ENCODE assay signal across 12 cellular contexts in the genomic region with DNA sequence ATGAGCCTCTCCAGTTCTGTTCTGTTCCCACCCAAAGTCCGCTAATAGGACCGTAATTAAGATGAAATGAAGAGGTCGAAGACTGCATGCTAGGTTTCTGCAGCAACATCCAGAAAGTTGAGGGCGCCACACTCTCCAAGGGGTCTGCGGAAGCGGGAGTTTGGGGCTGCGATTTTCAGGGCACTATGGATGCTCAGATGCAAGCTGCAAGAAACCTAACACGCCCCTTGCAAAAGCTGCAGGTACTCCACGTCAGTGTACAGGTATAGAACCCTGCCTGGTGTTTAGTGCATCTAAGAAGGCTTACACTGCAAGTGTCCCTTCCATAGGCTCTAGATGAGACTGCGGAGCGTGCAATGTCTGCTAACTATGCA.
DNase-seq lines count a peak whose midpoint lies in the region; ATAC-seq and TF ChIP-seq lines count a peak whose summit lies in the region.
"Had no signal": no experiment of that assay in that cellular context is flagged by ENCODE, and none has a peak within 500 bp of the region (broad histone marks: within the 10 kb centered on the region; RNA-seq: fewer than 3 reads in every experiment).

No MANE protein-coding gene starts in this region.

- no peaks in the 10 kb centered on the region for H3K36me3 ChIP-seq in HEK293 (ENCODE audit: control insufficient read depth in 2 of 2, insufficient read depth in 1 of 2, low read length in 2 of 2)
- H3K36me3 ChIP-seq in effector memory CD4-positive, alpha-beta T cell (ENCODE audit: control insufficient read depth, insufficient read depth, low read length) = no peaks in the 10 kb centered on the region
- H3K36me3 ChIP-seq in neutrophil = no peaks in the 10 kb centered on the region
- H3K36me3 ChIP-seq: ascending aorta had no signal

- H3K4me3 ChIP-seq in HEK293 (ENCODE audit: low read depth, low read length) = peak overlapping the region; percentile 35
- peak overlapping the region; percentile 44 for H3K4me3 ChIP-seq in effector memory CD4-positive, alpha-beta T cell (ENCODE audit: insufficient read depth, low read depth, low read length, poor library complexity, severe bottlenecking)
- peak overlapping the region; percentile 29 to 35 for H3K4me3 ChIP-seq in neutrophil (ENCODE audit: low read depth in 1 of 2, low read length in 1 of 2)

- ATAC-seq in GM18861 (IDR thresholded peaks at IDR 0.05; ENCODE audit: unreplicated experiment) (no peak), HG03095 (IDR thresholded peaks at IDR 0.05; ENCODE audit: unreplicated experiment) (no peak)

- POLR2A ChIA-PET in HEK293 (lab: Yijun Ruan, JAX) = no interaction called here

- DNase-seq in NCI-H748 (lab: John Stamatoyannopoulos, UW; ENCODE audit: unreplicated experiment) = peak; percentile 35
- DNase-seq in NCI-H748 treated with DMSO at 0.1 percent for 48 hours (lab: John Stamatoyannopoulos, UW) = no peak
- DNase-seq in effector memory CD4-positive, alpha-beta T cell = no peak
- DNase-seq in NCI-H2029 treated with DMSO at 0.1 percent for 48 hours (lab: John Stamatoyannopoulos, UW) = no peak
- DNase-seq: EL; hypothalamus; stimulated activated CD4-positive, alpha-beta T cell treated with anti-CD3 and anti-CD28 coated beads, Interleukin-12 subunit alpha, Interleukin-12 subunit beta, amount 100 ng/mL, for 4 hours had no signal

- H3K9me3 ChIP-seq in HEK293 (ENCODE audit: control insufficient read depth, insufficient read depth, low read depth, low read length) (no peaks in the 10 kb centered on the region), neutrophil (no peaks in the 10 kb centered on the region)
- H3K9me3 ChIP-seq in effector memory CD4-positive, alpha-beta T cell (ENCODE audit: control insufficient read depth, low read length) = no peaks in the 10 kb centered on the region
- H3K9me3 ChIP-seq: ascending aorta had no signal

- H3K27ac ChIP-seq in HEK293 (ENCODE audit: extremely low read depth, low read depth, low read length) (no peak overlapping the region; the same call in 1 of the 2 replicates), neutrophil (no peak overlapping the region)
- H3K27ac ChIP-seq in effector memory CD4-positive, alpha-beta T cell (ENCODE audit: insufficient read depth, low read length, poor library complexity, severe bottlenecking) = no peak overlapping the region
- H3K27ac ChIP-seq: ascending aorta had no signal

- peaks cover 8% of the 10 kb centered on the region for H3K27me3 ChIP-seq in effector memory CD4-positive, alpha-beta T cell (replicated peaks; ENCODE audit: control insufficient read depth, insufficient read depth, low read length, poor library complexity, severe bottlenecking)
- peaks cover 62% of the 10 kb centered on the region for H3K27me3 ChIP-seq in neutrophil
- H3K27me3 ChIP-seq: ascending aorta had no signal

- H3K4me1 ChIP-seq in HEK293 (ENCODE audit: control insufficient read depth, insufficient read depth, low read length) = no peaks in the 10 kb centered on the region
- H3K4me1 ChIP-seq in effector memory CD4-positive, alpha-beta T cell (ENCODE audit: control insufficient read depth, insufficient read depth, low read length, poor library complexity, severe bottlenecking) = no peaks in the 10 kb centered on the region
- peaks cover 15 to 16% of the 10 kb centered on the region in 2 experiments for H3K4me1 ChIP-seq in neutrophil (ENCODE audit: control insufficient read depth in 1 of 2, insufficient read depth in 1 of 2, low read depth in 1 of 2, low read length in 1 of 2)
- H3K4me1 ChIP-seq: ascending aorta had no signal

- TF ChIP-seq CTCF in HEK293 (tag by site-specific recombination; IDR thresholded peaks at IDR 0.05) = no peak
- TF ChIP-seq CTCF in neutrophil (IDR thresholded peaks at IDR 0.05) = no peak

- CTCF ChIA-PET in HEK293 (lab: Yijun Ruan, JAX) = interaction anchor here (0.7 kb wide), 1 partner anchor 274 kb away, joined by 3 read pairs; no protein-coding TSS in a partner anchor

TF ChIP-seq in HEK293, 187 proteins besides CTCF, POLR2A, EP300 and RAD21:
- TF ChIP-seq ZSCAN23 (tag by site-specific recombination; IDR thresholded peaks at IDR 0.05) (no peak), ZFP3 (tag by site-specific recombination; IDR thresholded peaks at IDR 0.05; ENCODE audit: low read depth) (no peak), ZNF2 (tag by site-specific recombination; IDR thresholded peaks at IDR 0.05) (no peak), ZNF366 (tag by site-specific recombination; conservative IDR thresholded peaks at IDR 0.05) (no peak), SETDB1 (IDR thresholded peaks at IDR 0.05; ENCODE audit: insufficient read length, low read length) (no peak), PRDM4 (tag by site-specific recombination; IDR thresholded peaks at IDR 0.05) (no peak)
- TF ChIP-seq, protein P1, sequence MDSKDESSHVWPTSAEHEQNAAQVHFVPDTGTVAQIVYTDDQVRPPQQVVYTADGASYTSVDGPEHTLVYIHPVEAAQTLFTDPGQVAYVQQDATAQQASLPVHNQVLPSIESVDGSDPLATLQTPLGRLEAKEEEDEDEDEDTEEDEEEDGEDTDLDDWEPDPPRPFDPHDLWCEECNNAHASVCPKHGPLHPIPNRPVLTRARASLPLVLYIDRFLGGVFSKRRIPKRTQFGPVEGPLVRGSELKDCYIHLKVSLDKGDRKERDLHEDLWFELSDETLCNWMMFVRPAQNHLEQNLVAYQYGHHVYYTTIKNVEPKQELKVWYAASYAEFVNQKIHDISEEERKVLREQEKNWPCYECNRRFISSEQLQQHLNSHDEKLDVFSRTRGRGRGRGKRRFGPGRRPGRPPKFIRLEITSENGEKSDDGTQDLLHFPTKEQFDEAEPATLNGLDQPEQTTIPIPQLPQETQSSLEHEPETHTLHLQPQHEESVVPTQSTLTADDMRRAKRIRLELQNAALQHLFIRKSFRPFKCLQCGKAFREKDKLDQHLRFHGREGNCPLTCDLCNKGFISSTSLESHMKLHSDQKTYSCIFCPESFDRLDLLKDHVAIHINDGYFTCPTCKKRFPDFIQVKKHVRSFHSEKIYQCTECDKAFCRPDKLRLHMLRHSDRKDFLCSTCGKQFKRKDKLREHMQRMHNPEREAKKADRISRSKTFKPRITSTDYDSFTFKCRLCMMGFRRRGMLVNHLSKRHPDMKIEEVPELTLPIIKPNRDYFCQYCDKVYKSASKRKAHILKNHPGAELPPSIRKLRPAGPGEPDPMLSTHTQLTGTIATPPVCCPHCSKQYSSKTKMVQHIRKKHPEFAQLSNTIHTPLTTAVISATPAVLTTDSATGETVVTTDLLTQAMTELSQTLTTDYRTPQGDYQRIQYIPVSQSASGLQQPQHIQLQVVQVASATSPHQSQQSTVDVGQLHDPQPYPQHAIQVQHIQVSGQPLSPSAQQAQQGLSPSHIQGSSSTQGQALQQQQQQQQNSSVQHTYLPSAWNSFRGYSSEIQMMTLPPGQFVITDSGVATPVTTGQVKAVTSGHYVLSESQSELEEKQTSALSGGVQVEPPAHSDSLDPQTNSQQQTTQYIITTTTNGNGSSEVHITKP (tag by site-specific recombination; IDR thresholded peaks at IDR 0.05) = no peak
